In the genomic region with DNA sequence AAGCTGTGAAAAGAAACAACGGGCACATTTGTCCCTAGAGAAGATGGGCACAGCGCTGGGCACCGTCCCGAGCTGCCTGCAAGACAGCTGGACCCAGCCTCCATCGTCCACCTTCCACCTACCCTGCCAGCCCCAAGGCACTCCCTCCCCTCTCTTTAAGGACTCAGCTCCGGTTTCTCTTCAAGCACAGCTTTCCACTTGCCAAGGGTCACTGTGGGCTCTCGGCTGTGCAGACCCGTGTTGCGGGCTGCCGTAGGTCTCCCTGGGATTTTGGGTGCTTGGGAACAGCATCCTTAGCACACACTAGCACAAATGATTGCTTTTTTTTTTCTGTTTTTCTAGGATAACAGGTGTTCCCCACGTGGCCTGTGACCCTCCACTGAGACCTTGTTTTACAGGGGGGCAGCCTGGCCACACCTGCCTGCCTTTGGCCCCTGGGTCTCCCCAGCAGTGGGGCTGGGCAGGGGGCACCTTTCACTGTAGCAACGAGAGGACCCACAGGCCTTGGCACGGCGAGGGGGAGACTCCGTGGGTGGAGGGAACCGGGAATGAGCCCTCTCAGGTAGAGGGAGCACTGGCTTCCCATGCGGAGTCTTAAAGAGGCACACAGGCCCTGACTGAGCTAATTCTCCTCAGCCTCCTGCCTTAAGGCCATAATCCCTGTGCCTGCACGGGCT, we compare ENCODE assay signal across 8 cellular contexts. TPM values are rescaled to one million over a fixed set of nuclear protein-coding genes. Genes with fewer than 3 reads are reported as not detected.
DNase-seq lines count a peak whose midpoint lies in the region; ATAC-seq and TF ChIP-seq lines count a peak whose summit lies in the region.

No MANE protein-coding gene starts in this region.

- no peaks in the 10 kb centered on the region for H3K36me3 ChIP-seq in Caco-2 (ENCODE audit: control insufficient read depth, insufficient read depth, low read length)
- peaks cover 14% of the 10 kb centered on the region; the same call in 1 of the 2 replicates for H3K36me3 ChIP-seq in Loucy (ENCODE audit: insufficient read depth, low read length)
- H3K36me3 ChIP-seq in ectodermal cell (ENCODE audit: control insufficient read depth, insufficient read depth, low read length), result peaks cover 6% of the 10 kb centered on the region
- H3K36me3 ChIP-seq in neuronal stem cell (replicated peaks in 1 of 2; ENCODE audit: control insufficient read depth in 2 of 2, insufficient read depth in 2 of 2, low read length in 2 of 2), result peaks cover 15 to 32% of the 10 kb centered on the region in 2 donors
- peaks cover 7 to 16% of the 10 kb centered on the region in 2 donors for H3K36me3 ChIP-seq in body of pancreas (replicated peaks in 1 of 2; ENCODE audit: insufficient read depth in 1 of 2, low read depth in 2 of 2)

- H3K4ac ChIP-seq in neuronal stem cell (ENCODE audit: low read length), result no peak overlapping the region

- H3K4me1 ChIP-seq in Caco-2 (peaks cover 13% of the 10 kb centered on the region), Loucy (ENCODE audit: insufficient read depth, low read length, poor library complexity, severe bottlenecking) (peaks cover 17% of the 10 kb centered on the region), ectodermal cell (ENCODE audit: control insufficient read depth, insufficient read depth, low read length) (peaks cover 3% of the 10 kb centered on the region), neuronal stem cell (ENCODE audit: control insufficient read depth in 2 of 2, insufficient read depth in 1 of 2, low read depth in 1 of 2, low read length in 2 of 2) (peaks cover 4 to 11% of the 10 kb centered on the region in 2 donors), body of pancreas (peaks cover 35% of the 10 kb centered on the region)

- no peak overlapping the region for H3K27ac Mint-ChIP-seq in Caco-2 (ENCODE audit: unreplicated experiment)

- no peaks in the 10 kb centered on the region for H3K4me1 Mint-ChIP-seq in Caco-2 (ENCODE audit: low read depth, unreplicated experiment)

- H3K9me3 ChIP-seq in Caco-2 (no peaks in the 10 kb centered on the region), Loucy (ENCODE audit: insufficient read depth, low read depth, low read length) (no peaks in the 10 kb centered on the region), ectodermal cell (ENCODE audit: control insufficient read depth, low read length) (no peaks in the 10 kb centered on the region), neuronal stem cell (replicated peaks in 1 of 2; ENCODE audit: control insufficient read depth in 2 of 2, insufficient read depth in 1 of 2, low read depth in 1 of 2, low read length in 2 of 2) (no peaks in the 10 kb centered on the region), body of pancreas (no peaks in the 10 kb centered on the region)

- H3K4me2 ChIP-seq in Loucy (ENCODE audit: low read depth, low read length, poor library complexity, severe bottlenecking) (peak overlapping the region; percentile 100), neuronal stem cell (ENCODE audit: insufficient read depth, low read length, poor library complexity, severe bottlenecking) (peak overlapping the region; percentile 29)

- TSS peak; percentile 76 for BruUV-seq in Caco-2 (replicated peaks; lab: Mats Ljungman, UMichigan)

- H3K79me2 ChIP-seq in Loucy (ENCODE audit: insufficient read depth, low read length), result peaks cover 21% of the 10 kb centered on the region

- peaks cover 8% of the 10 kb centered on the region for H4K20me1 ChIP-seq in Loucy (ENCODE audit: insufficient read depth, low read length, poor library complexity, severe bottlenecking)

- TF ChIP-seq CTCF in Caco-2 (IDR thresholded peaks at IDR 0.05; ENCODE audit: insufficient read depth in 1 of 2, low read depth in 1 of 2, low read length in 1 of 2, severe bottlenecking in 1 of 2, unreplicated experiment in 1 of 2) (no peak), Loucy (conservative IDR thresholded peaks at IDR 0.05; ENCODE audit: low read length) (no peak), body of pancreas (IDR thresholded peaks at IDR 0.05) (no peak)

- peak overlapping the region; percentile 81 for H3K9ac ChIP-seq in Loucy (ENCODE audit: low read depth, low read length, poor library complexity, severe bottlenecking)
- peak overlapping the region; percentile 44 for H3K9ac ChIP-seq in neuronal stem cell (ENCODE audit: low read depth, low read length, poor library complexity)

- no peak overlapping the region for H4K8ac ChIP-seq in neuronal stem cell (ENCODE audit: low read depth, low read length)

- H3K27me3 ChIP-seq in Caco-2 (replicated peaks; ENCODE audit: control insufficient read depth, insufficient read depth, low read length) (no peaks in the 10 kb centered on the region), Loucy (ENCODE audit: insufficient read depth, low read length, poor library complexity, severe bottlenecking) (no peaks in the 10 kb centered on the region), ectodermal cell (ENCODE audit: control insufficient read depth, insufficient read depth, low read length, poor library complexity, severe bottlenecking) (peaks cover 26% of the 10 kb centered on the region), neuronal stem cell (ENCODE audit: control insufficient read depth in 3 of 3, insufficient read depth in 3 of 3, low read depth in 1 of 3, low read length in 3 of 3) (peaks cover 0 to 3% (median 0%) of the 10 kb centered on the region in 3 experiments), body of pancreas (no peaks in the 10 kb centered on the region)

- intact Hi-C loops in Caco-2 (cut with micrococcal nuclease; ENCODE audit: unreplicated experiment), result no loop called here
- intact Hi-C loops in body of pancreas (cut with DNase I), result no loop called here

- H3K9me2 ChIP-seq in Loucy (replicated peaks; ENCODE audit: low read depth, low read length), result no peaks in the 10 kb centered on the region

- H3K79me1 ChIP-seq in neuronal stem cell (ENCODE audit: low read depth, low read length), result peaks cover 7% of the 10 kb centered on the region

- TF ChIP-seq POLR2A in body of pancreas (IDR thresholded peaks at IDR 0.05), result no peak

- H4K91ac ChIP-seq in neuronal stem cell (ENCODE audit: low read depth, low read length, poor library complexity), result no peak overlapping the region

- H3K23ac ChIP-seq in neuronal stem cell (ENCODE audit: low read depth, low read length, poor library complexity), result no peak overlapping the region

- no peak overlapping the region for H2BK15ac ChIP-seq in neuronal stem cell (ENCODE audit: low read length)

- no peak overlapping the region for H2AK5ac ChIP-seq in neuronal stem cell (ENCODE audit: low read depth, low read length)

- no peak overlapping the region for H2BK5ac ChIP-seq in neuronal stem cell (ENCODE audit: low read length)

- no peaks in the 10 kb centered on the region for H3F3A ChIP-seq in Loucy (ENCODE audit: low read depth)

- no peak overlapping the region for H3K18ac ChIP-seq in neuronal stem cell (ENCODE audit: low read length)

- peaks cover 13% of the 10 kb centered on the region for H3K36me3 Mint-ChIP-seq in Caco-2 (ENCODE audit: insufficient read depth, unreplicated experiment)

- H2BK12ac ChIP-seq in neuronal stem cell (ENCODE audit: low read length), result no peak overlapping the region

- ATAC-seq in GM19023 (IDR thresholded peaks at IDR 0.05; ENCODE audit: unreplicated experiment), result no peak
- ATAC-seq in GM21619 (IDR thresholded peaks at IDR 0.05; ENCODE audit: unreplicated experiment), result no peak
- ATAC-seq in body of pancreas, result no peak

- H3K27ac ChIP-seq in ectodermal cell (ENCODE audit: insufficient read depth, low read depth, low read length, poor library complexity, severe bottlenecking) (no peak overlapping the region), neuronal stem cell (replicated peaks; ENCODE audit: low read length) (no peak overlapping the region), body of pancreas (no peak overlapping the region)

- H3K9me3 Mint-ChIP-seq in Caco-2 (ENCODE audit: unreplicated experiment), result no peaks in the 10 kb centered on the region

- DNase-seq in Caco-2 (no peak), neuronal stem cell (ENCODE audit: low spot score) (no peak), SHP77 (lab: John Stamatoyannopoulos, UW) (no peak), body of pancreas (no peak)

- WGBS in ectodermal cell, 2 experiments, result 77 to 80% methylated on average over 18 of the region's 18 CpGs
- no CpG with 5 or more reads among the region's 18 CpGs for WGBS in neuronal stem cell (ENCODE audit: extremely low coverage in 2 of 2, insufficient read length in 2 of 2, insufficient replicate concordance in 1 of 2), 2 donors
- WGBS in body of pancreas, 2 donors, result 30 to 45% methylated on average over 13 to 18 of the region's 18 CpGs

- H3K27me3 Mint-ChIP-seq in Caco-2 (ENCODE audit: insufficient read depth, unreplicated experiment), result no peaks in the 10 kb centered on the region

- peak overlapping the region; percentile 69 for H3K4me3 Mint-ChIP-seq in Caco-2 (ENCODE audit: unreplicated experiment)

- H3K14ac ChIP-seq in neuronal stem cell (ENCODE audit: low read length), result no peak overlapping the region

- CTCF ChIA-PET in Caco-2 (lab: Charles Lee), result no interaction called here

- POLR2A ChIA-PET in Caco-2 (lab: Charles Lee), result no interaction called here

- no peak overlapping the region for H2BK120ac ChIP-seq in neuronal stem cell (ENCODE audit: low read depth, low read length)

- H2AFZ ChIP-seq in Loucy (ENCODE audit: low read length) (no peak overlapping the region), neuronal stem cell (ENCODE audit: low read length) (no peak overlapping the region)

- H3K4me3 ChIP-seq in Caco-2 (ENCODE audit: low read depth, low read length), result no peak overlapping the region
- H3K4me3 ChIP-seq in Loucy (ENCODE audit: low read length, poor library complexity, severe bottlenecking), result peak overlapping the region; percentile 98
- H3K4me3 ChIP-seq in ectodermal cell (ENCODE audit: insufficient read depth, low read depth, low read length), result peak overlapping the region; percentile 84
- peak overlapping the region in 1 of 2 donors; percentile 73 for H3K4me3 ChIP-seq in neuronal stem cell (ENCODE audit: low read length in 2 of 2)
- H3K4me3 ChIP-seq in body of pancreas, result no peak overlapping the region

RNA-seq across cellular contexts. Expression of gene CHMP6, which starts 1.4 kb away (rescaled TPM):
- total RNA-seq in Caco-2 (2022) (20.1 and 23.2 TPM in 2 replicates), body of pancreas (10 to 100 TPM; 10.4 to 32.3 TPM)
- polyA plus RNA-seq in ectodermal cell (2013, experiment 1 of 4), result 21.6 TPM
- polyA plus RNA-seq in ectodermal cell (2013, experiment 2 of 4), result 27.2 TPM
- 19.5 TPM for polyA plus RNA-seq in ectodermal cell (2013, experiment 3 of 4)
- 21.2 TPM for polyA plus RNA-seq in ectodermal cell (2013, experiment 4 of 4)
- 14.3 TPM for polyA plus RNA-seq in neuronal stem cell (2013, experiment 1 of 2)
- 13.1 TPM for polyA plus RNA-seq in neuronal stem cell (2013, experiment 2 of 2)

RNA-seq across cellular contexts. Expression of gene BAIAP2, which starts 41.9 kb away (rescaled TPM):
- 52.6 and 57.7 TPM in 2 replicates for total RNA-seq in Caco-2 (2022)
- 41.6 TPM for polyA plus RNA-seq in ectodermal cell (2013, experiment 1 of 4)
- polyA plus RNA-seq in ectodermal cell (2013, experiment 2 of 4), result 33.4 TPM
- 34.5 TPM for polyA plus RNA-seq in ectodermal cell (2013, experiment 3 of 4)
- 32.3 TPM for polyA plus RNA-seq in ectodermal cell (2013, experiment 4 of 4)
- polyA plus RNA-seq in neuronal stem cell (2013, experiment 1 of 2), result 30.9 TPM
- 31.6 TPM for polyA plus RNA-seq in neuronal stem cell (2013, experiment 2 of 2)
- total RNA-seq in body of pancreas, result 10 to 100 TPM in 1 of 2 donors, 1 to 10 TPM in 1; 8.0 to 11.5 TPM

Comparison
In these comparisons a context has a peak if more than half of its experiments do, and no peak if none do; other contexts are left out.
1. H3K4me3 ChIP-seq: peak in Loucy (single experiment) and ectodermal cell (single experiment); none in Caco-2 (single experiment) and body of pancreas (0 of 2).